Comparison of ENCODE assay signal across 9 cellular contexts in genomic region chr11:63564056-63564784, GRCh38. TPM values are rescaled to one million over a fixed set of nuclear protein-coding genes. Genes with fewer than 3 reads are reported as not detected.
DNase-seq lines count a peak whose midpoint lies in the region; ATAC-seq, FAIRE-seq and TF ChIP-seq lines count a peak whose summit lies in the region.
"Had no signal": no experiment of that assay in that cellular context is flagged by ENCODE, and none has a peak within 500 bp of the region (broad histone marks: within the 10 kb centered on the region; RNA-seq: fewer than 3 reads in every experiment).

No MANE protein-coding gene starts in this region.

- TF ChIP-seq CTCF in HepG2 (CRISPR knock-in tag; IDR thresholded peaks at IDR 0.05) (no peak), right lobe of liver (IDR thresholded peaks at IDR 0.05) (no peak), progenitor cell of endocrine pancreas (IDR thresholded peaks at IDR 0.05; ENCODE audit: unreplicated experiment) (no peak)

- no peaks in the 10 kb centered on the region for H3K9me3 Mint-ChIP-seq in T-helper 1 cell treated with Interleukin-12 subunit alpha and Interleukin-12 subunit beta and Interleukin-4 antibody, amounts not matched to agents 30 μg/mL and 1 μg/mL, for 36 hours
- H3K9me3 Mint-ChIP-seq in natural killer cell treated with Interleukin-12 subunit alpha and Interleukin-12 subunit beta and Interleukin-15 and Interleukin-18, amount 100 ng/mL, for 72 hours: no peaks in the 10 kb centered on the region
- H3K9me3 Mint-ChIP-seq in progenitor cell of endocrine pancreas (ENCODE audit: low read depth): no peaks in the 10 kb centered on the region

- H3K4me3 ChIP-seq in HepG2 (replicated peaks in 1 of 3; ENCODE audit: insufficient read depth in 1 of 3, low read depth in 2 of 3, low read length in 3 of 3) (no peak overlapping the region; a peak in 1 of 6 replicates), right lobe of liver (no peak overlapping the region)

- ATAC-seq in HepG2 (peak; percentile 36; the same call in 2 of the 3 replicates), right lobe of liver (no peak), HG03039 (IDR thresholded peaks at IDR 0.05; ENCODE audit: unreplicated experiment) (peak; percentile 67)
- ATAC-seq in natural killer cell treated with Interleukin-12 subunit alpha and Interleukin-12 subunit beta and Interleukin-15 and Interleukin-18, amount 100 ng/mL, for 72 hours: peak; percentile 69 to 80

- H3K4me1 Mint-ChIP-seq in T-helper 1 cell treated with Interleukin-12 subunit alpha and Interleukin-12 subunit beta and Interleukin-4 antibody, amounts not matched to agents 30 μg/mL and 1 μg/mL, for 36 hours (ENCODE audit: low read depth): peaks cover 50% of the 10 kb centered on the region
- H3K4me1 Mint-ChIP-seq in natural killer cell treated with Interleukin-12 subunit alpha and Interleukin-12 subunit beta and Interleukin-15 and Interleukin-18, amount 100 ng/mL, for 72 hours (ENCODE audit: low read depth in 2 of 2): peaks cover 52 to 55% of the 10 kb centered on the region in 2 donors
- H3K4me1 Mint-ChIP-seq in progenitor cell of endocrine pancreas (ENCODE audit: low read depth): peaks cover 16% of the 10 kb centered on the region

- no peak overlapping the region for H3K4me3 Mint-ChIP-seq in T-helper 1 cell treated with Interleukin-12 subunit alpha and Interleukin-12 subunit beta and Interleukin-4 antibody, amounts not matched to agents 30 μg/mL and 1 μg/mL, for 36 hours
- H3K4me3 Mint-ChIP-seq in natural killer cell treated with Interleukin-12 subunit alpha and Interleukin-12 subunit beta and Interleukin-15 and Interleukin-18, amount 100 ng/mL, for 72 hours: peak overlapping the region; percentile 33
- H3K4me3 Mint-ChIP-seq in progenitor cell of endocrine pancreas (ENCODE audit: low read depth): no peak overlapping the region

- CTCF ChIA-PET in HepG2 (lab: Yijun Ruan, JAX; ENCODE audit: low intra/inter-chr PET ratio, low total read pairs): no interaction called here

- 55% methylated on average over 7 of the region's 7 CpGs for WGBS in HepG2 (ENCODE audit: low lambda C conversion rate)
- 89% methylated on average over 3 of the region's 7 CpGs for WGBS in right lobe of liver (ENCODE audit: insufficient coverage, low coverage, low lambda C conversion rate, missing lambda C conversion rate)

- H3K36me3 Mint-ChIP-seq in T-helper 1 cell treated with Interleukin-12 subunit alpha and Interleukin-12 subunit beta and Interleukin-4 antibody, amounts not matched to agents 30 μg/mL and 1 μg/mL, for 36 hours (ENCODE audit: low read depth): no peaks in the 10 kb centered on the region
- no peaks in the 10 kb centered on the region for H3K36me3 Mint-ChIP-seq in natural killer cell treated with Interleukin-12 subunit alpha and Interleukin-12 subunit beta and Interleukin-15 and Interleukin-18, amount 100 ng/mL, for 72 hours
- H3K36me3 Mint-ChIP-seq in progenitor cell of endocrine pancreas (ENCODE audit: insufficient read depth): no peaks in the 10 kb centered on the region

- H4K20me1 ChIP-seq in HepG2 (ENCODE audit: insufficient read depth, low read length): no peaks in the 10 kb centered on the region

- no peak for DNase-seq in HepG2 (ENCODE audit: low spot score)
- no peak for DNase-seq in right lobe of liver
- peak; percentile 72 for DNase-seq in natural killer cell treated with Interleukin-12 subunit alpha and Interleukin-12 subunit beta and Interleukin-15 and Interleukin-18, amount 100 ng/mL, for 72 hours (ENCODE audit: low spot score)
- no peak for DNase-seq in cerebellum (ENCODE audit: low spot score)
- no peak for DNase-seq in progenitor cell of endocrine pancreas (ENCODE audit: low spot score, unreplicated experiment)
- no peak for DNase-seq in cortex of kidney (lab: John Stamatoyannopoulos, UW)

- no TSS peak for BruUV-seq in HepG2 (replicated peaks; lab: Mats Ljungman, UMichigan)

- intact Hi-C loops in HepG2 (cut with micrococcal nuclease; ENCODE audit: unreplicated experiment): no loop called here
- intact Hi-C loops in right lobe of liver (cut with DNase I): no loop called here

- no peak overlapping the region for H2AFZ ChIP-seq in HepG2 (ENCODE audit: low read length)

- no peak for FAIRE-seq in HepG2 (lab: Jason Lieb, UNC)

- TF ChIP-seq POLR2A in HepG2 (IDR thresholded peaks at IDR 0.05; ENCODE audit: insufficient read depth in 1 of 2, low read depth in 2 of 2, low read length in 2 of 2): no peak
- TF ChIP-seq POLR2A in right lobe of liver (IDR thresholded peaks at IDR 0.05): no peak

- H3K27me3 Mint-ChIP-seq in T-helper 1 cell treated with Interleukin-12 subunit alpha and Interleukin-12 subunit beta and Interleukin-4 antibody, amounts not matched to agents 30 μg/mL and 1 μg/mL, for 36 hours (ENCODE audit: low read depth): no peaks in the 10 kb centered on the region
- no peaks in the 10 kb centered on the region for H3K27me3 Mint-ChIP-seq in natural killer cell treated with Interleukin-12 subunit alpha and Interleukin-12 subunit beta and Interleukin-15 and Interleukin-18, amount 100 ng/mL, for 72 hours
- H3K27me3 Mint-ChIP-seq in progenitor cell of endocrine pancreas: no peaks in the 10 kb centered on the region

- H3K36me3 ChIP-seq in HepG2 (replicated peaks in 1 of 2; ENCODE audit: control insufficient read depth in 1 of 2, insufficient read depth in 2 of 2, low read length in 2 of 2) (no peaks in the 10 kb centered on the region), right lobe of liver (no peaks in the 10 kb centered on the region)

- peaks cover 24% of the 10 kb centered on the region for H3K4me1 ChIP-seq in HepG2 (ENCODE audit: insufficient read depth, low read length)
- peaks cover 0 to 21% (median 0%) of the 10 kb centered on the region in 4 donors for H3K4me1 ChIP-seq in right lobe of liver

- H3K9me3 ChIP-seq in HepG2 (ENCODE audit: low read length): no peaks in the 10 kb centered on the region
- H3K9me3 ChIP-seq in right lobe of liver: no peaks in the 10 kb centered on the region

- H3K4me2 ChIP-seq in HepG2 (ENCODE audit: low read depth, low read length): peak overlapping the region; percentile 44; the same call in 1 of the 2 replicates

- H3K27me3 ChIP-seq in HepG2 (ENCODE audit: control insufficient read depth in 1 of 2, insufficient read depth in 2 of 2, low read length in 2 of 2): no peaks in the 10 kb centered on the region
- no peaks in the 10 kb centered on the region for H3K27me3 ChIP-seq in right lobe of liver

- H3K9ac ChIP-seq in HepG2 (ENCODE audit: insufficient read depth, low read depth, low read length): no peak overlapping the region

- TF ChIP-seq RAD21 in HepG2 (CRISPR knock-in tag; IDR thresholded peaks at IDR 0.05): no peak

- peak overlapping the region; percentile 79 for H3K27ac Mint-ChIP-seq in T-helper 1 cell treated with Interleukin-12 subunit alpha and Interleukin-12 subunit beta and Interleukin-4 antibody, amounts not matched to agents 30 μg/mL and 1 μg/mL, for 36 hours
- peak overlapping the region; percentile 13 to 71 for H3K27ac Mint-ChIP-seq in natural killer cell treated with Interleukin-12 subunit alpha and Interleukin-12 subunit beta and Interleukin-15 and Interleukin-18, amount 100 ng/mL, for 72 hours
- no peak overlapping the region for H3K27ac Mint-ChIP-seq in progenitor cell of endocrine pancreas

- TF ChIP-seq EP300 in HepG2 (IDR thresholded peaks at IDR 0.05; ENCODE audit: low read depth in 2 of 2, low read length in 2 of 2) (no peak), HepG2 (CRISPR knock-in tag; IDR thresholded peaks at IDR 0.05; ENCODE audit: borderline replicate concordance) (no peak)

- POLR2A ChIA-PET in HepG2 (lab: Yijun Ruan, JAX): interaction anchor here (0.7 to 2.4 kb wide), 2 partner anchors 10 to 28 kb away, joined by 3 to 6 read pairs; partner anchors contain the start of gene PLAAT4

- H3K27ac ChIP-seq in HepG2 (ENCODE audit: extremely low read length, insufficient read depth, low read length) (no peak overlapping the region), right lobe of liver (no peak overlapping the region)
- H3K27ac ChIP-seq: VCaP had no signal

- in situ Hi-C loops in HepG2 (cut with HindIII; ENCODE audit: extremely low pct_ligation_motif_present, low pct_unique_long_range_greater_than_20kb): no loop called here

- H3K79me2 ChIP-seq in HepG2 (ENCODE audit: insufficient read depth, low read length): no peaks in the 10 kb centered on the region

RNA-seq across cellular contexts. Expression of gene PLAAT2, which starts 1.0 kb away (rescaled TPM):
- 0.29 TPM in 1 of 2 replicates, not detected in the other for total RNA-seq in HepG2 (2016; rRNA removed; fragmentation: Illumina TruSeq; extraction: Trizol)
- not detected in 2 replicates for total RNA-seq in HepG2 (2016; cell fraction: cytosol; rRNA removed; fragmentation: Illumina TruSeq; extraction: Trizol; ENCODE audit: low read depth)
- total RNA-seq in HepG2 (2016; cell fraction: insoluble cytoplasmic fraction; rRNA removed; fragmentation: Illumina TruSeq; extraction: Trizol): 0.26 and 0.28 TPM in 2 replicates
- 0.45 and 0.62 TPM in 2 replicates for total RNA-seq in HepG2 (2016; cell fraction: membrane; rRNA removed; fragmentation: Illumina TruSeq; extraction: Trizol)
- total RNA-seq in HepG2 (2016; cell fraction: nucleus; rRNA removed; fragmentation: Illumina TruSeq; extraction: Trizol): not detected in 2 replicates
- polyA plus RNA-seq in HepG2 (2011; rRNA removed): 0.09 and 0.22 TPM in 2 replicates
- 0.08 and 0.38 TPM in 2 replicates for polyA plus RNA-seq in HepG2 (2011; cell fraction: cytosol; rRNA removed)
- 0.64 TPM in 1 of 2 replicates, not detected in the other for polyA plus RNA-seq in HepG2 (2011; cell fraction: nucleus; rRNA removed)
- polyA plus RNA-seq in HepG2 (2012): 0.23 and 0.49 TPM in 2 replicates
- 0.25 and 0.33 TPM in 2 replicates for polyA plus RNA-seq in HepG2 (2016; cell fraction: cytosol; fragmentation: Illumina TruSeq; extraction: Trizol; ENCODE audit: low read depth)
- polyA plus RNA-seq in HepG2 (2016; cell fraction: insoluble cytoplasmic fraction; fragmentation: Illumina TruSeq; extraction: Trizol; ENCODE audit: low read depth): not detected in 2 replicates
- polyA plus RNA-seq in HepG2 (2016; cell fraction: membrane; fragmentation: Illumina TruSeq; extraction: Trizol; ENCODE audit: low read depth): 0.41 TPM in 1 of 2 replicates, not detected in the other
- not detected in 2 replicates for polyA plus RNA-seq in HepG2 (2016; cell fraction: nucleus; fragmentation: Illumina TruSeq; extraction: Trizol; ENCODE audit: insufficient read depth, low read depth)
- polyA minus RNA-seq in HepG2 (2011; rRNA and poly(A)+ RNA removed; ENCODE audit: low replicate concordance): 0.51 and 0.74 TPM in 2 replicates
- polyA minus RNA-seq in HepG2 (2011; cell fraction: cytosol; rRNA and poly(A)+ RNA removed): not detected in 2 replicates
- not detected in 2 replicates for polyA minus RNA-seq in HepG2 (2011; cell fraction: nucleus; rRNA and poly(A)+ RNA removed)
- 1 to 10 TPM in 2 of 6 experiments, under 1 TPM in 1, not detected in 3; 0.42 to 2.2 (median 1.1) TPM for total RNA-seq in right lobe of liver
- 1 to 10 TPM in 1 of 2 donors, not detected in 1; 1.4 TPM for total RNA-seq in natural killer cell treated with Interleukin-12 subunit alpha and Interleukin-12 subunit beta and Interleukin-15 and Interleukin-18, amount 100 ng/mL, for 72 hours
- not detected for total RNA-seq in cerebellum
- not detected in 2 replicates for total RNA-seq in progenitor cell of endocrine pancreas

RNA-seq across cellular contexts. Expression of gene PLAAT4, which starts 27.6 kb away (rescaled TPM):
- total RNA-seq in HepG2 (2016; rRNA removed; fragmentation: Illumina TruSeq; extraction: Trizol) (1.00 and 1.6 TPM in 2 replicates), right lobe of liver (10 to 100 TPM; 15.9 to 56.8 (median 47.0) TPM), cerebellum (3.1 TPM), progenitor cell of endocrine pancreas (0.42 TPM in 1 of 2 replicates, not detected in the other)
- not detected in 2 replicates for total RNA-seq in HepG2 (2016; cell fraction: cytosol; rRNA removed; fragmentation: Illumina TruSeq; extraction: Trizol; ENCODE audit: low read depth)
- total RNA-seq in HepG2 (2016; cell fraction: insoluble cytoplasmic fraction; rRNA removed; fragmentation: Illumina TruSeq; extraction: Trizol): 0.65 and 0.71 TPM in 2 replicates
- total RNA-seq in HepG2 (2016; cell fraction: membrane; rRNA removed; fragmentation: Illumina TruSeq; extraction: Trizol): 0.45 and 0.74 TPM in 2 replicates
- total RNA-seq in HepG2 (2016; cell fraction: nucleus; rRNA removed; fragmentation: Illumina TruSeq; extraction: Trizol): 0.62 and 0.91 TPM in 2 replicates
- 0.71 and 1.1 TPM in 2 replicates for polyA plus RNA-seq in HepG2 (2011; rRNA removed)
- 0.62 and 1.2 TPM in 2 replicates for polyA plus RNA-seq in HepG2 (2011; cell fraction: cytosol; rRNA removed)
- polyA plus RNA-seq in HepG2 (2011; cell fraction: nucleus; rRNA removed): 0.38 TPM in 1 of 2 replicates, not detected in the other
- polyA plus RNA-seq in HepG2 (2012): 0.74 and 1.4 TPM in 2 replicates
- 0.45 and 0.51 TPM in 2 replicates for polyA plus RNA-seq in HepG2 (2016; cell fraction: cytosol; fragmentation: Illumina TruSeq; extraction: Trizol; ENCODE audit: low read depth)
- 0.67 and 1.4 TPM in 2 replicates for polyA plus RNA-seq in HepG2 (2016; cell fraction: insoluble cytoplasmic fraction; fragmentation: Illumina TruSeq; extraction: Trizol; ENCODE audit: low read depth)
- 0.49 and 0.55 TPM in 2 replicates for polyA plus RNA-seq in HepG2 (2016; cell fraction: membrane; fragmentation: Illumina TruSeq; extraction: Trizol; ENCODE audit: low read depth)
- polyA plus RNA-seq in HepG2 (2016; cell fraction: nucleus; fragmentation: Illumina TruSeq; extraction: Trizol; ENCODE audit: insufficient read depth, low read depth): not detected in 2 replicates
- 2.3 TPM in 1 of 2 replicates, not detected in the other for polyA minus RNA-seq in HepG2 (2011; rRNA and poly(A)+ RNA removed; ENCODE audit: low replicate concordance)
- not detected in 2 replicates for polyA minus RNA-seq in HepG2 (2011; cell fraction: cytosol; rRNA and poly(A)+ RNA removed)
- not detected in 2 replicates for polyA minus RNA-seq in HepG2 (2011; cell fraction: nucleus; rRNA and poly(A)+ RNA removed)
- 100 to 1,000 TPM in 1 of 2 donors, 10 to 100 TPM in 1; 42.5 to 193 TPM for total RNA-seq in natural killer cell treated with Interleukin-12 subunit alpha and Interleukin-12 subunit beta and Interleukin-15 and Interleukin-18, amount 100 ng/mL, for 72 hours

RNA-seq across cellular contexts. Expression of gene PLAAT3, which starts 50.0 kb away (rescaled TPM):
- 9.3 and 10.2 TPM in 2 replicates for total RNA-seq in HepG2 (2016; rRNA removed; fragmentation: Illumina TruSeq; extraction: Trizol)
- 3.6 and 6.6 TPM in 2 replicates for total RNA-seq in HepG2 (2016; cell fraction: cytosol; rRNA removed; fragmentation: Illumina TruSeq; extraction: Trizol; ENCODE audit: low read depth)
- total RNA-seq in HepG2 (2016; cell fraction: insoluble cytoplasmic fraction; rRNA removed; fragmentation: Illumina TruSeq; extraction: Trizol): 7.3 and 9.9 TPM in 2 replicates
- 4.8 and 8.0 TPM in 2 replicates for total RNA-seq in HepG2 (2016; cell fraction: membrane; rRNA removed; fragmentation: Illumina TruSeq; extraction: Trizol)
- total RNA-seq in HepG2 (2016; cell fraction: nucleus; rRNA removed; fragmentation: Illumina TruSeq; extraction: Trizol): 2.6 and 3.3 TPM in 2 replicates
- polyA plus RNA-seq in HepG2 (2011; rRNA removed): 16.4 and 17.2 TPM in 2 replicates
- 235 and 350 TPM in 2 replicates for polyA plus RNA-seq in HepG2 (2011; cell fraction: cytosol; rRNA removed)
- 17.6 and 47.1 TPM in 2 replicates for polyA plus RNA-seq in HepG2 (2011; cell fraction: nucleus; rRNA removed)
- polyA plus RNA-seq in HepG2 (2012): 9.6 and 14.5 TPM in 2 replicates
- 6.6 and 11.3 TPM in 2 replicates for polyA plus RNA-seq in HepG2 (2016; cell fraction: cytosol; fragmentation: Illumina TruSeq; extraction: Trizol; ENCODE audit: low read depth)
- polyA plus RNA-seq in HepG2 (2016; cell fraction: insoluble cytoplasmic fraction; fragmentation: Illumina TruSeq; extraction: Trizol; ENCODE audit: low read depth): 13.9 and 14.7 TPM in 2 replicates
- 7.9 and 11.4 TPM in 2 replicates for polyA plus RNA-seq in HepG2 (2016; cell fraction: membrane; fragmentation: Illumina TruSeq; extraction: Trizol; ENCODE audit: low read depth)
- polyA plus RNA-seq in HepG2 (2016; cell fraction: nucleus; fragmentation: Illumina TruSeq; extraction: Trizol; ENCODE audit: insufficient read depth, low read depth): 6.0 and 6.3 TPM in 2 replicates
- polyA minus RNA-seq in HepG2 (2011; rRNA and poly(A)+ RNA removed; ENCODE audit: low replicate concordance): 18.0 and 61.6 TPM in 2 replicates
- 4.5 and 6.8 TPM in 2 replicates for polyA minus RNA-seq in HepG2 (2011; cell fraction: cytosol; rRNA and poly(A)+ RNA removed)
- 3.5 and 3.7 TPM in 2 replicates for polyA minus RNA-seq in HepG2 (2011; cell fraction: nucleus; rRNA and poly(A)+ RNA removed)
- total RNA-seq in right lobe of liver: 10 to 100 TPM; 24.4 to 76.1 (median 52.2) TPM
- 10 to 100 TPM; 16.8 to 60.0 TPM for total RNA-seq in natural killer cell treated with Interleukin-12 subunit alpha and Interleukin-12 subunit beta and Interleukin-15 and Interleukin-18, amount 100 ng/mL, for 72 hours
- total RNA-seq in cerebellum: 3.5 TPM
- total RNA-seq in progenitor cell of endocrine pancreas: 41.9 and 46.3 TPM in 2 replicates

RNA-seq across cellular contexts. Expression of gene LGALS12, which starts 58.3 kb away (rescaled TPM):
- not detected in 2 replicates for total RNA-seq in HepG2 (2016; rRNA removed; fragmentation: Illumina TruSeq; extraction: Trizol)
- not detected in 2 replicates for total RNA-seq in HepG2 (2016; cell fraction: cytosol; rRNA removed; fragmentation: Illumina TruSeq; extraction: Trizol; ENCODE audit: low read depth)
- total RNA-seq in HepG2 (2016; cell fraction: insoluble cytoplasmic fraction; rRNA removed; fragmentation: Illumina TruSeq; extraction: Trizol): not detected in 2 replicates
- total RNA-seq in HepG2 (2016; cell fraction: membrane; rRNA removed; fragmentation: Illumina TruSeq; extraction: Trizol): not detected in 2 replicates
- not detected in 2 replicates for total RNA-seq in HepG2 (2016; cell fraction: nucleus; rRNA removed; fragmentation: Illumina TruSeq; extraction: Trizol)
- polyA plus RNA-seq in HepG2 (2011; rRNA removed): not detected in 2 replicates
- polyA plus RNA-seq in HepG2 (2011; cell fraction: cytosol; rRNA removed): not detected in 2 replicates
- polyA plus RNA-seq in HepG2 (2011; cell fraction: nucleus; rRNA removed): not detected in 2 replicates
- not detected in 2 replicates for polyA plus RNA-seq in HepG2 (2012)
- not detected in 2 replicates for polyA plus RNA-seq in HepG2 (2016; cell fraction: cytosol; fragmentation: Illumina TruSeq; extraction: Trizol; ENCODE audit: low read depth)
- not detected in 2 replicates for polyA plus RNA-seq in HepG2 (2016; cell fraction: insoluble cytoplasmic fraction; fragmentation: Illumina TruSeq; extraction: Trizol; ENCODE audit: low read depth)
- not detected in 2 replicates for polyA plus RNA-seq in HepG2 (2016; cell fraction: membrane; fragmentation: Illumina TruSeq; extraction: Trizol; ENCODE audit: low read depth)
- polyA plus RNA-seq in HepG2 (2016; cell fraction: nucleus; fragmentation: Illumina TruSeq; extraction: Trizol; ENCODE audit: insufficient read depth, low read depth): not detected in 2 replicates
- polyA minus RNA-seq in HepG2 (2011; rRNA and poly(A)+ RNA removed; ENCODE audit: low replicate concordance): 0.14 and 0.56 TPM in 2 replicates
- not detected in 2 replicates for polyA minus RNA-seq in HepG2 (2011; cell fraction: cytosol; rRNA and poly(A)+ RNA removed)
- not detected in 2 replicates for polyA minus RNA-seq in HepG2 (2011; cell fraction: nucleus; rRNA and poly(A)+ RNA removed)
- total RNA-seq in right lobe of liver: under 1 TPM in 1 of 6 experiments, not detected in 5; 0.15 TPM
- total RNA-seq in natural killer cell treated with Interleukin-12 subunit alpha and Interleukin-12 subunit beta and Interleukin-15 and Interleukin-18, amount 100 ng/mL, for 72 hours: under 1 TPM in 1 of 2 donors, not detected in 1; 0.59 TPM
- not detected for total RNA-seq in cerebellum
- total RNA-seq in progenitor cell of endocrine pancreas: 2.3 and 2.4 TPM in 2 replicates

Comparison
In these comparisons a context has a peak if more than half of its experiments do, and no peak if none do; other contexts are left out.
1. ATAC-seq: peak in HepG2 (single experiment), HG03039 (single experiment) and natural killer cell treated with Interleukin-12 subunit alpha and Interleukin-12 subunit beta and Interleukin-15 and Interleukin-18, amount 100 ng/mL, for 72 hours (2 of 2); none in right lobe of liver (0 of 4).